Comparison of ENCODE assay signal across 1 cellular context in genomic region chr1:9250336-9250585, GRCh38.
A peak's percentile ranks its signal among the peaks of the same experiment; 100 is the strongest.
TF ChIP-seq lines count a peak whose summit lies in the region.

No MANE protein-coding gene starts in this region.

TF ChIP-seq in WTC11, 78 proteins besides CTCF, POLR2A, EP300 and RAD21 (continued from another document):
- 0 out of 2 replicates have a peak, but pooled peaks have one; percentile 7 for TF ChIP-seq E2F5 (CRISPR knock-in tag; IDR thresholded peaks at IDR 0.05)
